1 cellular context compared by ENCODE assay signal in the genomic region with DNA sequence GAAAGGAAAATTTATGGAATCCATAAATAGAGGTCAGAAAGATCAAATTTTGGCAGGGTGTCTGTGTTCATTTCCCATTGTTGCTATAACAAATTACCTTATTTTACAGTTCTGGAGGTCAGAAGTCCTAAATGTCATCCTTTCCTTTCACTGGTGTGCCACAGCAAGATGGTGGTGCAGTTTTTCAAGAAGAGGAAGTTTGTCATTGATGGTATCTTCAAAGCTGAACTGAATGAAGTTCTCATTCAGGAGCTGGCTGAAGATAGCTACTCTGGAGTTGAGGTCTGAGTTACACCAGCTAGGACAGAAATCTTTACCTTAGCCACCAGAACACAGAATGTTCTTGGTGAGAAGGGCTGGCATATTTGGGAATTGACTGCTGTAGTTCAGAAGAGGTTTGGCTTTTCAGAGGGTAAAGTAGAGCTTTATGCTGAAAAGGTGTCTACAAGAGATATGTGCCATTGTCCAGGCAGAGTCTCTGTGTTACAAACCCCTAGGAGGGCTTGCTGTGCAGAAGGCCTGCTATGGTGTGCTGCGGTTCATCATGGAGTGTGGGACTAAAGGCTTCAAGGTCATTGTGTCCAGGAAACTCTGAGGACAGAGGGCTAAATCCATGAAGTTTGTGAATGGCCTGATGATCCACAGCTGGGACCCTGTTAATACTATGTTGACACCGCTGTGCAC.
A peak's percentile ranks its signal among the peaks of the same experiment; 100 is the strongest.
TF ChIP-seq lines count a peak whose summit lies in the region.

No MANE protein-coding gene starts in this region.

TF ChIP-seq in K562, 482 proteins besides CTCF, POLR2A, EP300 and RAD21 (continues in another document):
- TF ChIP-seq, protein P1, sequence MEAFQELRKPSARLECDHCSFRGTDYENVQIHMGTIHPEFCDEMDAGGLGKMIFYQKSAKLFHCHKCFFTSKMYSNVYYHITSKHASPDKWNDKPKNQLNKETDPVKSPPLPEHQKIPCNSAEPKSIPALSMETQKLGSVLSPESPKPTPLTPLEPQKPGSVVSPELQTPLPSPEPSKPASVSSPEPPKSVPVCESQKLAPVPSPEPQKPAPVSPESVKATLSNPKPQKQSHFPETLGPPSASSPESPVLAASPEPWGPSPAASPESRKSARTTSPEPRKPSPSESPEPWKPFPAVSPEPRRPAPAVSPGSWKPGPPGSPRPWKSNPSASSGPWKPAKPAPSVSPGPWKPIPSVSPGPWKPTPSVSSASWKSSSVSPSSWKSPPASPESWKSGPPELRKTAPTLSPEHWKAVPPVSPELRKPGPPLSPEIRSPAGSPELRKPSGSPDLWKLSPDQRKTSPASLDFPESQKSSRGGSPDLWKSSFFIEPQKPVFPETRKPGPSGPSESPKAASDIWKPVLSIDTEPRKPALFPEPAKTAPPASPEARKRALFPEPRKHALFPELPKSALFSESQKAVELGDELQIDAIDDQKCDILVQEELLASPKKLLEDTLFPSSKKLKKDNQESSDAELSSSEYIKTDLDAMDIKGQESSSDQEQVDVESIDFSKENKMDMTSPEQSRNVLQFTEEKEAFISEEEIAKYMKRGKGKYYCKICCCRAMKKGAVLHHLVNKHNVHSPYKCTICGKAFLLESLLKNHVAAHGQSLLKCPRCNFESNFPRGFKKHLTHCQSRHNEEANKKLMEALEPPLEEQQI (IDR thresholded peaks at IDR 0.05), result peak; percentile 35; the same call in 1 of the 2 replicates
- TF ChIP-seq ETV5 (CRISPR knock-in tag; IDR thresholded peaks at IDR 0.05; ENCODE audit: low read depth), result peak; percentile 57; the same call in 1 of the 2 replicates
- TF ChIP-seq CXXC5 (CRISPR knock-in tag; IDR thresholded peaks at IDR 0.05), result 0 out of 2 replicates have a peak, but pooled peaks have one; percentile 32
- TF ChIP-seq, protein P2, sequence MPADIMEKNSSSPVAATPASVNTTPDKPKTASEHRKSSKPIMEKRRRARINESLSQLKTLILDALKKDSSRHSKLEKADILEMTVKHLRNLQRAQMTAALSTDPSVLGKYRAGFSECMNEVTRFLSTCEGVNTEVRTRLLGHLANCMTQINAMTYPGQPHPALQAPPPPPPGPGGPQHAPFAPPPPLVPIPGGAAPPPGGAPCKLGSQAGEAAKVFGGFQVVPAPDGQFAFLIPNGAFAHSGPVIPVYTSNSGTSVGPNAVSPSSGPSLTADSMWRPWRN (IDR thresholded peaks at IDR 0.05; ENCODE audit: low read depth), result 0 out of 2 replicates have a peak, but pooled peaks have one; percentile 16
- no peak for TF ChIP-seq CBFB (CRISPR knock-in tag; IDR thresholded peaks at IDR 0.05)
- TF ChIP-seq, protein P3, sequence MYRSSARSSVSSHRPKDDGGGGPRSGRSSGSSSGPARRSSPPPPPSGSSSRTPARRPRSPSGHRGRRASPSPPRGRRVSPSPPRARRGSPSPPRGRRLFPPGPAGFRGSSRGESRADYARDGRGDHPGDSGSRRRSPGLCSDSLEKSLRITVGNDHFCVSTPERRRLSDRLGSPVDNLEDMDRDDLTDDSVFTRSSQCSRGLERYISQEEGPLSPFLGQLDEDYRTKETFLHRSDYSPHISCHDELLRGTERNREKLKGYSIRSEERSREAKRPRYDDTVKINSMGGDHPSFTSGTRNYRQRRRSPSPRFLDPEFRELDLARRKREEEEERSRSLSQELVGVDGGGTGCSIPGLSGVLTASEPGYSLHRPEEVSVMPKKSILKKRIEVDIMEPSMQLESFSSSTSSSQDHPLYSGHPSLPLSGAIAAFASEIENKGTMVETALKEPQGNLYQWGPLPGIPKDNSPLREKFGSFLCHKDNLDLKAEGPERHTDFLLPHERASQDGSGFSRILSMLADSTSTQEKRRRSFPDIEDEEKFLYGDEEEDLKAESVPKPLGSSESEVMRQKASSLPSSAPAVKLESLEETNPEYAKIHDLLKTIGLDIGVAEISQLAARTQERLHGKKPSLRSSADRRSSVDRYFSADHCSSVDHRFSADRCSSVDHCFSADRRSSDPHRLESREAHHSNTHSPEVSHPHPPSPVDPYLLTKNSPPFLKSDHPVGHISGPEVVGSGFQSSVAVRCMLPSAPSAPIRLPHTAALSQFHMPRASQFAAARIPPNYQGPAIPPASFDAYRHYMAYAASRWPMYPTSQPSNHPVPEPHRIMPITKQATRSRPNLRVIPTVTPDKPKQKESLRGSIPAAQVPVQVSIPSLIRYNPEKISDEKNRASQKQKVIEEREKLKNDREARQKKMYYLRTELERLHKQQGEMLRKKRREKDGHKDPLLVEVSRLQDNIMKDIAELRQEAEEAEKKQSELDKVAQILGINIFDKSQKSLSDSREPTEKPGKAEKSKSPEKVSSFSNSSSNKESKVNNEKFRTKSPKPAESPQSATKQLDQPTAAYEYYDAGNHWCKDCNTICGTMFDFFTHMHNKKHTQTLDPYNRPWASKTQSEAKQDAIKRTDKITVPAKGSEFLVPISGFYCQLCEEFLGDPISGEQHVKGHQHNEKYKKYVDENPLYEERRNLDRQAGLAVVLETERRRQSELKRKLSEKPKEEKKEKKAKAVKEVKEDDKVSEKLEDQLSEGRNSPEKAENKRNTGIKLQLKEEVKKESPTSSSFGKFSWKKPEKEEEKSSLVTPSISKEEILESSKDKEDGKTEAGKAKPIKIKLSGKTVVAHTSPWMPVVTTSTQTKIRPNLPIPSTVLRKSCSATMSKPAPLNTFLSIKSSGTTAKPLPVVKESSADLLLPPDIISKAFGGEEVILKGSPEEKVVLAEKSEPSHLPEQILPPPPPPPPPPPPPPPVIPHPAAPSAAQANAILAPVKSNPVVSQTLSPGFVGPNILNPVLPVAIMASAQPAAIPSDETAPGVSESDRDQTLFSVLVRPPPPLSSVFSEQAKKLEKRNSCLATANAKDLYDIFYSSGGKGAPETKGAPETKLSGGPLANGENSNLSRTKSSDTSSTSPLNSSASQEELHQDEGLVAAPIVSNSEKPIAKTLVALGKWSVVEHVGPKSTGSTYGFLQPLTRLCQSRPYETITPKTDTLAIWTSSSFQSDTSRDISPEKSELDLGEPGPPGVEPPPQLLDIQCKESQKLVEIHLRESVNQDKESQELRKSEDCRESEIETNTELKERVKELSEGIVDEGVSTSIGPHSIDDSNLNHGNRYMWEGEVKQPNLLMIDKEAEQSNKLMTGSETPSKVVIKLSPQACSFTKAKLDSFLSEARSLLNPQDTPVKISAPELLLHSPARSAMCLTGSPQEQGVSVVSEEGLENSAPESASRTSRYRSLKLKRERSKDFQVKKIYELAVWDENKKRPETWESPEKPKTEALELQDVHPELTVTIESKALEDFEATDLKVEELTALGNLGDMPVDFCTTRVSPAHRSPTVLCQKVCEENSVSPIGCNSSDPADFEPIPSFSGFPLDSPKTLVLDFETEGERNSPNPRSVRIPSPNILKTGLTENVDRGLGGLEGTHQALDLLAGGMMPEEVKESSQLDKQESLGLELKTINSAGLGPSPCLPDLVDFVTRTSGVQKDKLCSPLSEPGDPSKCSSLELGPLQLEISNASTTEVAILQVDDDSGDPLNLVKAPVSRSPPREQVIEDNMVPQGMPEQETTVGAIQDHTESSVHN (IDR thresholded peaks at IDR 0.05; ENCODE audit: borderline replicate concordance in 1 of 2, low read depth in 1 of 2), result no peak
- no peak for TF ChIP-seq TAF1 (IDR thresholded peaks at IDR 0.05; ENCODE audit: control insufficient read depth, extremely low read depth, insufficient read depth, low read length, severe bottlenecking)
- no peak for TF ChIP-seq HDAC6 (IDR thresholded peaks at IDR 0.05; ENCODE audit: low read depth, low read length)
- TF ChIP-seq L3MBTL2 (IDR thresholded peaks at IDR 0.05), result 0 out of 2 replicates have a peak, but pooled peaks have one; percentile 27
- peak; percentile 47; the same call in 1 of the 2 replicates for TF ChIP-seq DPF2 (IDR thresholded peaks at IDR 0.05)
- TF ChIP-seq RBBP5 (IDR thresholded peaks at IDR 0.05; ENCODE audit: borderline replicate concordance, insufficient read depth, low read length, poor library complexity, severe bottlenecking), result peak; percentile 29
- TF ChIP-seq GABPA (tag; conservative IDR thresholded peaks at IDR 0.05; ENCODE audit: low read depth), result peak; percentile 33; the same call in 1 of the 2 replicates
- TF ChIP-seq ETV1 (tag; conservative IDR thresholded peaks at IDR 0.05; ENCODE audit: low read depth), result peak; percentile 56
- no peak for TF ChIP-seq ZNF695 (CRISPR knock-in tag; IDR thresholded peaks at IDR 0.05)
- 0 out of 2 replicates have a peak, but pooled peaks have one; percentile 13 for TF ChIP-seq BHLHE40 (IDR thresholded peaks at IDR 0.05; ENCODE audit: low read length)
- TF ChIP-seq, protein P4, sequence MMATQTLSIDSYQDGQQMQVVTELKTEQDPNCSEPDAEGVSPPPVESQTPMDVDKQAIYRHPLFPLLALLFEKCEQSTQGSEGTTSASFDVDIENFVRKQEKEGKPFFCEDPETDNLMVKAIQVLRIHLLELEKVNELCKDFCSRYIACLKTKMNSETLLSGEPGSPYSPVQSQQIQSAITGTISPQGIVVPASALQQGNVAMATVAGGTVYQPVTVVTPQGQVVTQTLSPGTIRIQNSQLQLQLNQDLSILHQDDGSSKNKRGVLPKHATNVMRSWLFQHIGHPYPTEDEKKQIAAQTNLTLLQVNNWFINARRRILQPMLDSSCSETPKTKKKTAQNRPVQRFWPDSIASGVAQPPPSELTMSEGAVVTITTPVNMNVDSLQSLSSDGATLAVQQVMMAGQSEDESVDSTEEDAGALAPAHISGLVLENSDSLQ (IDR thresholded peaks at IDR 0.05), result no peak
- peak; percentile 49; the same call in 1 of the 2 replicates for TF ChIP-seq GATA2 (CRISPR knock-in tag; IDR thresholded peaks at IDR 0.05)
- TF ChIP-seq CREB1 (IDR thresholded peaks at IDR 0.05), result no peak
- TF ChIP-seq CREB1 (CRISPR knock-in tag; IDR thresholded peaks at IDR 0.05), result no peak
- peak; percentile 38; the same call in 1 of the 2 replicates for TF ChIP-seq JUND (IDR thresholded peaks at IDR 0.05; ENCODE audit: borderline replicate concordance, low read depth, low read length)
- peak; percentile 34; the same call in 1 of the 3 replicates for TF ChIP-seq JUND (tag; IDR thresholded peaks at IDR 0.05; ENCODE audit: borderline replicate concordance, low read depth, low read length)
- TF ChIP-seq, protein P5, sequence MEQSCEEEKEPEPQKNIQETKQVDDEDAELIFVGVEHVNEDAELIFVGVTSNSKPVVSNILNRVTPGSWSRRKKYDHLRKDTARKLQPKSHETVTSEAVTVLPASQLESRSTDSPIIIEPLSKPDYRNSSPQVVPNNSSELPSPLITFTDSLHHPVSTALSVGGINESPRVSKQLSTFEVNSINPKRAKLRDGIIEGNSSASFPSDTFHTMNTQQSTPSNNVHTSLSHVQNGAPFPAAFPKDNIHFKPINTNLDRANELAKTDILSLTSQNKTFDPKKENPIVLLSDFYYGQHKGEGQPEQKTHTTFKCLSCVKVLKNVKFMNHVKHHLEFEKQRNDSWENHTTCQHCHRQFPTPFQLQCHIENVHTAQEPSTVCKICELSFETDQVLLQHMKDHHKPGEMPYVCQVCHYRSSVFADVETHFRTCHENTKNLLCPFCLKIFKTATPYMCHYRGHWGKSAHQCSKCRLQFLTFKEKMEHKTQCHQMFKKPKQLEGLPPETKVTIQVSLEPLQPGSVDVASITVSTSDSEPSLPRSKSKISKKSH (CRISPR knock-in tag; IDR thresholded peaks at IDR 0.05), result no peak
- TF ChIP-seq HDGF (IDR thresholded peaks at IDR 0.05), result no peak
- TF ChIP-seq CREM (IDR thresholded peaks at IDR 0.05; ENCODE audit: low read depth), result no peak
- no peak for TF ChIP-seq ZNF311 (CRISPR knock-in tag; IDR thresholded peaks at IDR 0.05)
- TF ChIP-seq PHF21A (IDR thresholded peaks at IDR 0.05; ENCODE audit: borderline replicate concordance, low read depth), result no peak
- no peak for TF ChIP-seq NFE2L1 (tag; IDR thresholded peaks at IDR 0.05; ENCODE audit: borderline replicate concordance, low read depth)
- peak; percentile 56; the same call in 1 of the 2 replicates for TF ChIP-seq SMARCE1 (IDR thresholded peaks at IDR 0.05)
- peak; percentile 45; the same call in 1 of the 2 replicates for TF ChIP-seq SMARCA4 (IDR thresholded peaks at IDR 0.05)
- TF ChIP-seq RCOR1 (IDR thresholded peaks at IDR 0.05; ENCODE audit: borderline replicate concordance in 1 of 2, low read depth in 2 of 2, low read length in 2 of 2), result peak in 1 of 2 experiments; percentile 81; a peak in 2 of 4 replicates
- peak; percentile 63 for TF ChIP-seq ARID1B (IDR thresholded peaks at IDR 0.05)
- TF ChIP-seq BACH1 (tag; IDR thresholded peaks at IDR 0.05), result 0 out of 2 replicates have a peak, but pooled peaks have one; percentile 25
- peak; percentile 39; the same call in 1 of the 2 replicates for TF ChIP-seq FOSL1 (tag; conservative IDR thresholded peaks at IDR 0.05)
- TF ChIP-seq, protein P6, sequence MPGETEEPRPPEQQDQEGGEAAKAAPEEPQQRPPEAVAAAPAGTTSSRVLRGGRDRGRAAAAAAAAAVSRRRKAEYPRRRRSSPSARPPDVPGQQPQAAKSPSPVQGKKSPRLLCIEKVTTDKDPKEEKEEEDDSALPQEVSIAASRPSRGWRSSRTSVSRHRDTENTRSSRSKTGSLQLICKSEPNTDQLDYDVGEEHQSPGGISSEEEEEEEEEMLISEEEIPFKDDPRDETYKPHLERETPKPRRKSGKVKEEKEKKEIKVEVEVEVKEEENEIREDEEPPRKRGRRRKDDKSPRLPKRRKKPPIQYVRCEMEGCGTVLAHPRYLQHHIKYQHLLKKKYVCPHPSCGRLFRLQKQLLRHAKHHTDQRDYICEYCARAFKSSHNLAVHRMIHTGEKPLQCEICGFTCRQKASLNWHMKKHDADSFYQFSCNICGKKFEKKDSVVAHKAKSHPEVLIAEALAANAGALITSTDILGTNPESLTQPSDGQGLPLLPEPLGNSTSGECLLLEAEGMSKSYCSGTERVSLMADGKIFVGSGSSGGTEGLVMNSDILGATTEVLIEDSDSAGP (CRISPR knock-in tag; IDR thresholded peaks at IDR 0.05), result no peak
- peak; percentile 57; the same call in 1 of the 2 replicates for TF ChIP-seq TCF7 (IDR thresholded peaks at IDR 0.05; ENCODE audit: borderline replicate concordance)
- peak; percentile 38; the same call in 1 of the 2 replicates for TF ChIP-seq ESRRA (IDR thresholded peaks at IDR 0.05; ENCODE audit: borderline replicate concordance, low read depth)
- peak; percentile 30; the same call in 1 of the 2 replicates for TF ChIP-seq TEAD4 (IDR thresholded peaks at IDR 0.05; ENCODE audit: low read length)
- TF ChIP-seq TEAD4 (CRISPR knock-in tag; IDR thresholded peaks at IDR 0.05; ENCODE audit: borderline replicate concordance), result no peak
- TF ChIP-seq, protein P7, sequence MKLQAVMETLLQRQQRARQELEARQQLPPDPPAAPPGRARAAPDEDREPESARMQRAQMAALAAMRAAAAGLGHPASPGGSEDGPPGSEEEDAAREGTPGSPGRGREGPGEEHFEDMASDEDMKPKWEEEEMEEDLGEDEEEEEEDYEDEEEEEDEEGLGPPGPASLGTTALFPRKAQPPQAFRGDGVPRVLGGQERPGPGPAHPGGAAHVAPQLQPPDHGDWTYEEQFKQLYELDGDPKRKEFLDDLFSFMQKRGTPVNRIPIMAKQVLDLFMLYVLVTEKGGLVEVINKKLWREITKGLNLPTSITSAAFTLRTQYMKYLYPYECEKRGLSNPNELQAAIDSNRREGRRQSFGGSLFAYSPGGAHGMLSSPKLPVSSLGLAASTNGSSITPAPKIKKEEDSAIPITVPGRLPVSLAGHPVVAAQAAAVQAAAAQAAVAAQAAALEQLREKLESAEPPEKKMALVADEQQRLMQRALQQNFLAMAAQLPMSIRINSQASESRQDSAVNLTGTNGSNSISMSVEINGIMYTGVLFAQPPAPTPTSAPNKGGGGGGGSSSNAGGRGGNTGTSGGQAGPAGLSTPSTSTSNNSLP (IDR thresholded peaks at IDR 0.05; ENCODE audit: borderline replicate concordance, low read depth, low read length), result no peak
- no peak for TF ChIP-seq NONO (IDR thresholded peaks at IDR 0.05; ENCODE audit: low read depth in 2 of 2, low read length in 1 of 2)
- TF ChIP-seq MEIS2 (IDR thresholded peaks at IDR 0.05; ENCODE audit: partially characterized antibody), result peak; percentile 53
- no peak for TF ChIP-seq ILK (tag; IDR thresholded peaks at IDR 0.05; ENCODE audit: borderline replicate concordance, low read depth)
- TF ChIP-seq NCOA2 (IDR thresholded peaks at IDR 0.05; ENCODE audit: partially characterized antibody in 2 of 2), result no peak
